9 cellular contexts compared by ENCODE assay signal in the genomic region with DNA sequence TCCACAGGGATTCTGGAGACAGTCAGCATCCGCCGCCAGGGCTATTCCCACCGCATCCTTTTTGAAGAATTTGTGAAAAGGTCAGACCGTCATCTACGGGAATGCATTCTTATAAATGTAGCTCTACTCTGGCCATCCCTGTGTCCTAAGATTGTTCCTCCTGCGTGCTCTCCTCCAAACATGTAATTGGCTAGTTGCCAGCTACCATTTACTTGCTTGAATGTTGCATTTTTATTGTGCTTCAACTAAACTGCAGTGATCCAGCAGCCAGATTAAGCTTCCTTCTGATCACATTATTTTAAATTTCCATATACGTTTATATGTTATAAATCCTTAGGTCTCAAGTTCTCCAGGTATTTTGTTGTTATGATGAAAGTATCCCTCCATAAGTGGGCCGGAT.
"Had no signal": no experiment of that assay in that cellular context is flagged by ENCODE, and none has a peak within 500 bp of the region (broad histone marks: within the 10 kb centered on the region; RNA-seq: fewer than 3 reads in every experiment).

No MANE protein-coding gene starts in this region.

- H3K27ac ChIP-seq: HL-60 had no signal

- H3K4me3 ChIP-seq: GM23338 had no signal

- ATAC-seq: GM23338, HepG2 had no signal

- H3K36me3 Mint-ChIP-seq: IgD-negative memory B cell had no signal

- DNase-seq: H9, HCEC 1CT, HFFc6 had no signal

- H3K27ac Mint-ChIP-seq: GM23338, H9, HFFc6, IgD-negative memory B cell had no signal

- H3K27me3 Mint-ChIP-seq: IgD-negative memory B cell had no signal

- H2AFZ ChIP-seq: GM23338 had no signal

- H3K4me3 Mint-ChIP-seq: GM23338, H9, HFFc6, IgD-negative memory B cell had no signal

- FAIRE-seq: H1, H54, HepG2 had no signal

- H3K4me1 Mint-ChIP-seq: IgD-negative memory B cell had no signal

- H3K4me2 ChIP-seq: GM23338 had no signal
